ENCODE assay signal across 8 cellular contexts in genomic region chr3:165837058-165837525, GRCh38. TPM values are rescaled to one million over a fixed set of nuclear protein-coding genes. Genes with fewer than 3 reads are reported as not detected.
DNase-seq lines count a peak whose midpoint lies in the region; ATAC-seq and TF ChIP-seq lines count a peak whose summit lies in the region.

Gene BCHE (minus strand): TSS chr3:165837423. CDS start chr3:165831033, 6,390 bp downstream.

- peak within 1 kb of the TSS; percentile 38 for H3K27ac ChIP-seq in epithelial cell of prostate

- DNase-seq in DMS153 treated with DMSO at 0.1 percent for 48 hours (lab: John Stamatoyannopoulos, UW; ENCODE audit: unreplicated experiment): peak; percentile 71
- DNase-seq in NCI-H69 (lab: John Stamatoyannopoulos, UW): peak; percentile 90
- DNase-seq in epithelial cell of prostate (ENCODE audit: low read depth, low spot score): no peak
- peak; percentile 33 for DNase-seq in neural crest cell (ENCODE audit: low read depth, low spot score)
- DNase-seq in SIG-M5 (lab: John Stamatoyannopoulos, UW): no peak
- no peak for DNase-seq in activated CD4-positive, alpha-beta T cell treated with anti-CD3 and anti-CD28 coated beads, Interleukin-2, amount 50 U/mL, for 1 hour
- DNase-seq in activated T-cell treated with anti-CD3 and anti-CD28 coated beads, Interleukin-2, amount 50 U/mL, for 72 hours: no peak

- peak within 1 kb of the TSS; percentile 93 for H3K4me3 Mint-ChIP-seq in neural crest cell
- H3K4me3 Mint-ChIP-seq in activated T-cell treated with anti-CD3 and anti-CD28 coated beads, Interleukin-2, amount 50 U/mL, for 72 hours: no peak within 1 kb of the TSS

- H3K27me3 Mint-ChIP-seq in neural crest cell (ENCODE audit: low read depth): no peaks in the 10 kb centered on the region
- no peaks in the 10 kb centered on the region for H3K27me3 Mint-ChIP-seq in activated T-cell treated with anti-CD3 and anti-CD28 coated beads, Interleukin-2, amount 50 U/mL, for 72 hours (ENCODE audit: low read depth)

- no peak for ATAC-seq in HG03521 (IDR thresholded peaks at IDR 0.05; ENCODE audit: unreplicated experiment)
- no peak for ATAC-seq in activated T-cell treated with anti-CD3 and anti-CD28 coated beads, Interleukin-2, amount 50 U/mL, for 72 hours (replicated peaks in 1 of 2)

- H3K36me3 Mint-ChIP-seq in neural crest cell (ENCODE audit: low read depth): no peaks in the 10 kb centered on the region
- H3K36me3 Mint-ChIP-seq in activated T-cell treated with anti-CD3 and anti-CD28 coated beads, Interleukin-2, amount 50 U/mL, for 72 hours (ENCODE audit: insufficient read depth in 2 of 2): no peaks in the 10 kb centered on the region

- no peak for TF ChIP-seq CTCF in neural crest cell (conservative IDR thresholded peaks at IDR 0.05)

- peaks cover 26% of the 10 kb centered on the region for H3K4me1 Mint-ChIP-seq in neural crest cell
- H3K4me1 Mint-ChIP-seq in activated T-cell treated with anti-CD3 and anti-CD28 coated beads, Interleukin-2, amount 50 U/mL, for 72 hours (ENCODE audit: low read depth): no peaks in the 10 kb centered on the region

- H3K9me3 Mint-ChIP-seq in neural crest cell: no peaks in the 10 kb centered on the region
- H3K9me3 Mint-ChIP-seq in activated T-cell treated with anti-CD3 and anti-CD28 coated beads, Interleukin-2, amount 50 U/mL, for 72 hours: peaks cover 0 to 4% of the 10 kb centered on the region in 2 donors

- peak within 1 kb of the TSS; percentile 95 for H3K27ac Mint-ChIP-seq in neural crest cell (ENCODE audit: unreplicated experiment)
- H3K27ac Mint-ChIP-seq in activated T-cell treated with anti-CD3 and anti-CD28 coated beads, Interleukin-2, amount 50 U/mL, for 72 hours: no peak within 1 kb of the TSS

RNA-seq across cellular contexts. Expression of gene BCHE, which starts in this region (rescaled TPM):
- total RNA-seq in neural crest cell: 45.2 and 52.9 TPM in 2 replicates
- total RNA-seq in activated T-cell treated with anti-CD3 and anti-CD28 coated beads, Interleukin-2, amount 50 U/mL, for 72 hours: not detected

Comparison
In these comparisons a context has a peak if more than half of its experiments do, and no peak if none do; other contexts are left out.
1. RNA of gene BCHE (total RNA-seq): 45.2 to 52.9 TPM in neural crest cell; not detected in activated T-cell treated with anti-CD3 and anti-CD28 coated beads, Interleukin-2, amount 50 U/mL, for 72 hours; every median in the first group is over 10 times any median in the second.
2. DNase-seq: peak in DMS153 treated with DMSO at 0.1 percent for 48 hours (single experiment), NCI-H69 (single experiment) and neural crest cell (single experiment); none in epithelial cell of prostate (single experiment), SIG-M5 (single experiment), activated CD4-positive, alpha-beta T cell treated with anti-CD3 and anti-CD28 coated beads, Interleukin-2, amount 50 U/mL, for 1 hour (single experiment) and activated T-cell treated with anti-CD3 and anti-CD28 coated beads, Interleukin-2, amount 50 U/mL, for 72 hours (0 of 2).